22 cellular contexts compared by ENCODE assay signal in the genomic region with DNA sequence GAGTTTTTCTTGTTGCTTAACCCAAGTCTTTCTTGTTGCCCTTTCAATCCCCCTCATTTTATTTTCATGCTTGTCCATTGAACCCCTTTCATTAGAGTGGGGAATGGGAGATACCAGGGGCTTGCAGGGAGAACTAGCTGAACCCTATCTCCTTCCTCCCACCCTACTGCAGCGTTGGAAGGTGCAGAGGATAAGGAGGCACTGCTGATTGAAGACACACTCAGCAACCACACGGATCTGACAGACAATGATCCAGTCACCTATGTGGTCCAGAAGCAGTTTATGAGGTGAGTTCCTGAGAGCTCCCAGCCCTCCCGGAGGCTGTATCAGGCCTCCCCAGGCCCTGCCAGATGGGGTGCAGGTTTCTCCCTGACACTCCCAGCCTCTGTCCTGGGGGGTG. TPM values are rescaled to one million over a fixed set of nuclear protein-coding genes. Genes with fewer than 3 reads are reported as not detected.
"Had no signal": no experiment of that assay in that cellular context is flagged by ENCODE, and none has a peak within 500 bp of the region (broad histone marks: within the 10 kb centered on the region; RNA-seq: fewer than 3 reads in every experiment).

No MANE protein-coding gene starts in this region.

- H3K4me3 ChIP-seq: adrenal gland, neural progenitor cell, pancreas, sigmoid colon, spleen had no signal

- DNase-seq: activated CD4-positive, alpha-beta T cell treated with anti-CD3 and anti-CD28 coated beads, Interleukin-2, amount 10 ng/mL, durations not matched to agents 7 days and 5 days; activated CD8-positive, alpha-beta memory T cell treated with anti-CD3 and anti-CD28 coated beads, Interleukin-2, amount 50 U/mL, for 4 hours; activated effector memory CD4-positive, alpha-beta T cell treated with Interleukin-2 at 50 U/mL for 16 hours; activated T-cell treated with anti-CD3 and anti-CD28 coated beads, Interleukin-2, amount 50 U/mL, for 48 hours; dermis blood vessel endothelial cell; effector memory CD8-positive, alpha-beta T cell; foreskin fibroblast; midbrain; stimulated activated CD4-positive, alpha-beta T cell treated with anti-CD3 and anti-CD28 coated beads, Interleukin-4, amount 100 ng/mL, for 4 hours; stimulated activated naive B cell treated with anti-CD40 and anti-IgM and Interleukin-4, amounts not matched to agents 10 μg/mL and 1 μg/mL and 100 μg/mL, for 72 hours; T1000 had no signal

- H3K27ac ChIP-seq: adrenal gland, neural progenitor cell, sigmoid colon, spleen had no signal

- H3K4me1 ChIP-seq: neural progenitor cell, sigmoid colon had no signal

- H3K4me2 ChIP-seq: neural progenitor cell had no signal

- H3K4me1 Mint-ChIP-seq: activated CD4-positive, alpha-beta T cell treated with anti-CD3 and anti-CD28 coated beads, Interleukin-2, amount 10 ng/mL, durations not matched to agents 7 days and 5 days; activated naive CD4-positive, alpha-beta T cell treated with anti-CD3 and anti-CD28 coated beads, Interleukin-2, amount 10 ng/mL, durations not matched to agents 7 days and 5 days; stimulated activated naive B cell treated with anti-CD40 and anti-IgM and Interleukin-4, amounts not matched to agents 10 μg/mL and 1 μg/mL and 100 μg/mL, for 72 hours had no signal

- H3K4me3 Mint-ChIP-seq: activated CD4-positive, alpha-beta T cell treated with anti-CD3 and anti-CD28 coated beads, Interleukin-2, amount 10 ng/mL, durations not matched to agents 7 days and 5 days; activated naive CD4-positive, alpha-beta T cell treated with anti-CD3 and anti-CD28 coated beads, Interleukin-2, amount 10 ng/mL, durations not matched to agents 7 days and 5 days; effector memory CD8-positive, alpha-beta T cell; neural progenitor cell; stimulated activated naive B cell treated with anti-CD40 and anti-IgM and Interleukin-4, amounts not matched to agents 10 μg/mL and 1 μg/mL and 100 μg/mL, for 72 hours had no signal

- H3K9me3 Mint-ChIP-seq: activated CD4-positive, alpha-beta T cell treated with anti-CD3 and anti-CD28 coated beads, Interleukin-2, amount 10 ng/mL, durations not matched to agents 7 days and 5 days; activated naive CD4-positive, alpha-beta T cell treated with anti-CD3 and anti-CD28 coated beads, Interleukin-2, amount 10 ng/mL, durations not matched to agents 7 days and 5 days; effector memory CD8-positive, alpha-beta T cell; neural progenitor cell; stimulated activated naive B cell treated with anti-CD40 and anti-IgM and Interleukin-4, amounts not matched to agents 10 μg/mL and 1 μg/mL and 100 μg/mL, for 72 hours had no signal

- H3K9me3 ChIP-seq: adrenal gland, pancreas, sigmoid colon, spleen had no signal

- H3K27ac Mint-ChIP-seq: activated CD4-positive, alpha-beta T cell treated with anti-CD3 and anti-CD28 coated beads, Interleukin-2, amount 10 ng/mL, durations not matched to agents 7 days and 5 days; activated naive CD4-positive, alpha-beta T cell treated with anti-CD3 and anti-CD28 coated beads, Interleukin-2, amount 10 ng/mL, durations not matched to agents 7 days and 5 days; effector memory CD8-positive, alpha-beta T cell; neural progenitor cell; stimulated activated naive B cell treated with anti-CD40 and anti-IgM and Interleukin-4, amounts not matched to agents 10 μg/mL and 1 μg/mL and 100 μg/mL, for 72 hours had no signal

- H3K36me3 Mint-ChIP-seq: activated naive CD4-positive, alpha-beta T cell treated with anti-CD3 and anti-CD28 coated beads, Interleukin-2, amount 10 ng/mL, durations not matched to agents 7 days and 5 days; neural progenitor cell; stimulated activated naive B cell treated with anti-CD40 and anti-IgM and Interleukin-4, amounts not matched to agents 10 μg/mL and 1 μg/mL and 100 μg/mL, for 72 hours had no signal

- ATAC-seq: activated CD4-positive, CD25-positive, alpha-beta regulatory T cell treated with anti-CD3 and anti-CD28 coated beads, Interleukin-2, amount 50 U/mL, for 24 hours; effector memory CD8-positive, alpha-beta T cell; stimulated activated naive B cell treated with anti-CD40 and anti-IgM and Interleukin-4, amounts not matched to agents 10 μg/mL and 1 μg/mL and 100 μg/mL, for 72 hours had no signal

- FAIRE-seq: astrocyte, bronchial epithelial cell, pancreas, urothelium cell line had no signal

RNA-seq across cellular contexts. Expression of gene ABCC3, which starts 40.5 kb away (rescaled TPM):
- total RNA-seq: activated CD4-positive, alpha-beta T cell treated with anti-CD3 and anti-CD28 coated beads, Interleukin-2, amount 10 ng/mL, durations not matched to agents 7 days and 5 days; T-helper 1 cell treated with Interleukin-12 subunit alpha and Interleukin-12 subunit beta and Interleukin-4 antibody, amounts not matched to agents 30 ng/mL and 1 ng/mL, for 36 hours had no signal
